19 cellular contexts compared by ENCODE assay signal in genomic region chr1:224151117-224151516, GRCh38. TPM values are rescaled to one million over a fixed set of nuclear protein-coding genes. Genes with fewer than 3 reads are reported as not detected.
DNase-seq lines count a peak whose midpoint lies in the region; ATAC-seq lines count a peak whose summit lies in the region.
"Had no signal": no experiment of that assay in that cellular context is flagged by ENCODE, and none has a peak within 500 bp of the region (broad histone marks: within the 10 kb centered on the region; RNA-seq: fewer than 3 reads in every experiment).

No MANE protein-coding gene starts in this region.

- no peaks in the 10 kb centered on the region for H3K9me3 Mint-ChIP-seq in activated T-helper 17 cell treated with anti-CD3 and anti-CD28 coated beads, Interleukin-2, amount 50 U/mL, for 72 hours
- H3K9me3 Mint-ChIP-seq in stimulated activated effector memory CD8-positive, alpha-beta T cell treated with anti-CD3 and anti-CD28 coated beads, Interleukin-12 subunit alpha, Interleukin-12 subunit beta, amount 100 ng/mL, for 72 hours: no peaks in the 10 kb centered on the region
- H3K9me3 Mint-ChIP-seq: CD4-positive, alpha-beta T cell had no signal

- H3K4me3 Mint-ChIP-seq in activated T-helper 17 cell treated with anti-CD3 and anti-CD28 coated beads, Interleukin-2, amount 50 U/mL, for 72 hours: no peak overlapping the region
- no peak overlapping the region for H3K4me3 Mint-ChIP-seq in stimulated activated effector memory CD8-positive, alpha-beta T cell treated with anti-CD3 and anti-CD28 coated beads, Interleukin-12 subunit alpha, Interleukin-12 subunit beta, amount 100 ng/mL, for 72 hours
- H3K4me3 Mint-ChIP-seq: B cell; CD4-positive, alpha-beta T cell had no signal

- H3K27me3 Mint-ChIP-seq in activated T-helper 17 cell treated with anti-CD3 and anti-CD28 coated beads, Interleukin-2, amount 50 U/mL, for 72 hours: no peaks in the 10 kb centered on the region
- H3K27me3 Mint-ChIP-seq: B cell; CD4-positive, alpha-beta T cell had no signal

- DNase-seq in NCI-H2171 treated with DMSO at 0.1 percent for 48 hours (lab: John Stamatoyannopoulos, UW) (peak; percentile 40), NCI-H2171 (lab: John Stamatoyannopoulos, UW) (no peak), NCI-H526 (lab: John Stamatoyannopoulos, UW) (no peak), dermis blood vessel endothelial cell (no peak), NCI-H1417 (lab: John Stamatoyannopoulos, UW) (no peak)
- DNase-seq in Jurkat, Clone E6-1 (ENCODE audit: low read depth, low spot score): peak; percentile 36
- DNase-seq in stimulated activated effector memory CD8-positive, alpha-beta T cell treated with anti-CD3 and anti-CD28 coated beads, Interleukin-12 subunit alpha, Interleukin-12 subunit beta, amount 100 ng/mL, for 72 hours (ENCODE audit: low spot score in 2 of 2): no peak
- DNase-seq: CD4-positive, alpha-beta T cell; DND-41; GM23248; NCI-H1436 treated with DMSO at 0.1 percent for 48 hours; NCI-H2029 treated with DMSO at 0.1 percent for 48 hours; NCI-H510A treated with DMSO at 0.1 percent for 48 hours; Peyer's patch; Right ventricle myocardium superior; SK-N-SH had no signal

- ATAC-seq in activated T-helper 17 cell treated with anti-CD3 and anti-CD28 coated beads, Interleukin-2, amount 50 U/mL, for 72 hours (replicated peaks): peak; percentile 39
- no peak for ATAC-seq in stimulated activated effector memory CD8-positive, alpha-beta T cell treated with anti-CD3 and anti-CD28 coated beads, Interleukin-12 subunit alpha, Interleukin-12 subunit beta, amount 100 ng/mL, for 72 hours
- ATAC-seq: HCT116 had no signal

- H3K4me1 Mint-ChIP-seq in activated T-helper 17 cell treated with anti-CD3 and anti-CD28 coated beads, Interleukin-2, amount 50 U/mL, for 72 hours: peaks cover 10% of the 10 kb centered on the region
- H3K4me1 Mint-ChIP-seq in stimulated activated effector memory CD8-positive, alpha-beta T cell treated with anti-CD3 and anti-CD28 coated beads, Interleukin-12 subunit alpha, Interleukin-12 subunit beta, amount 100 ng/mL, for 72 hours: peaks cover 12% of the 10 kb centered on the region

- H3K36me3 Mint-ChIP-seq in activated T-helper 17 cell treated with anti-CD3 and anti-CD28 coated beads, Interleukin-2, amount 50 U/mL, for 72 hours (ENCODE audit: low read depth): peaks cover 32% of the 10 kb centered on the region
- peaks cover 41% of the 10 kb centered on the region for H3K36me3 Mint-ChIP-seq in stimulated activated effector memory CD8-positive, alpha-beta T cell treated with anti-CD3 and anti-CD28 coated beads, Interleukin-12 subunit alpha, Interleukin-12 subunit beta, amount 100 ng/mL, for 72 hours

- peak overlapping the region; percentile 3 for H3K27ac Mint-ChIP-seq in activated T-helper 17 cell treated with anti-CD3 and anti-CD28 coated beads, Interleukin-2, amount 50 U/mL, for 72 hours
- peak overlapping the region; percentile 4 for H3K27ac Mint-ChIP-seq in stimulated activated effector memory CD8-positive, alpha-beta T cell treated with anti-CD3 and anti-CD28 coated beads, Interleukin-12 subunit alpha, Interleukin-12 subunit beta, amount 100 ng/mL, for 72 hours
- H3K27ac Mint-ChIP-seq: B cell; CD4-positive, alpha-beta T cell had no signal

- H3K4me3 ChIP-seq in Jurkat, Clone E6-1 (ENCODE audit: low read length): no peak overlapping the region
- H3K4me3 ChIP-seq: GM23248, Peyer's patch had no signal

RNA-seq across cellular contexts. Expression of gene DEGS1, which starts 31.9 kb away (rescaled TPM):
- polyA plus RNA-seq in Jurkat, Clone E6-1 (2012; ENCODE audit: insufficient read depth, insufficient read length): 29.4 TPM
- 10 to 100 TPM; 37.7 to 72.3 TPM for total RNA-seq in activated T-helper 17 cell treated with anti-CD3 and anti-CD28 coated beads, Interleukin-2, amount 50 U/mL, for 72 hours
- total RNA-seq in dermis blood vessel endothelial cell: 115 and 126 TPM in 2 replicates

RNA-seq across cellular contexts. Expression of gene FBXO28, which starts 37.2 kb away (rescaled TPM):
- polyA plus RNA-seq in Jurkat, Clone E6-1 (2012; ENCODE audit: insufficient read depth, insufficient read length): 10.6 TPM
- 10 to 100 TPM; 26.2 to 29.5 TPM for total RNA-seq in activated T-helper 17 cell treated with anti-CD3 and anti-CD28 coated beads, Interleukin-2, amount 50 U/mL, for 72 hours
- total RNA-seq in dermis blood vessel endothelial cell: 64.5 and 82.2 TPM in 2 replicates

Comparison
In these comparisons a context has a peak if more than half of its experiments do, and no peak if none do; other contexts are left out.
1. DNase-seq: peak in NCI-H2171 treated with DMSO at 0.1 percent for 48 hours (single experiment) and Jurkat, Clone E6-1 (single experiment); none in NCI-H2171 (single experiment), stimulated activated effector memory CD8-positive, alpha-beta T cell treated with anti-CD3 and anti-CD28 coated beads, Interleukin-12 subunit alpha, Interleukin-12 subunit beta, amount 100 ng/mL, for 72 hours (0 of 2), NCI-H526 (0 of 2), dermis blood vessel endothelial cell (single experiment) and NCI-H1417 (0 of 3).